In the genomic region with DNA sequence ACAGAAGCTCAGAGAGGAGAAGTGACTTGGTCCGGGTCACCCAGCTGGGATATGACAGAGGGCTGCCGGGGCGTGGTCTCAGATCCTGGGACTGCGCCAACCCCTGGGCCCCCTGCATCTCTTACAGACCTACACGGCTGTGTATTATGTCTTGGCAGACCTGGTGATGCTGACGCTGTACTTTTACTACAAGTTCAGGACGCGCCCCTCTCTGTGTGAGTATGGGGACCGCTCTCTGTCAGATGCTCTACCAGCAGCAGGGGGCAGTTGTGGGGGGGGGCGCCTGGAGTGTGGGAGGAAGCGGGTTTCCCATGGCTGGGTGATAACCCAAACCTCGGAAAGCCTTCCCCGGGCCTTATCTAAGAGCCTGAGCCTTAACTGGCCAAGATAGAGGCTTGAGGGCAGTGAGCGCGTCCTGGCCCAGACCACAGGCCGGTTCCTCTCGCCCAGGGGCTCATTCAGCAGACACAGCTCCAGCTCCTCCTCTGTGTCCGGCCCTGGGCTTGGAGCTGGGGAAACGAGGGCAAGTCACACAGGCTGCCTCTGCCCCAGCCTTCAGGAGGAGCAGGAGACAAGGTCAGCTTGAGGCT, we compare ENCODE assay signal across 1 cellular context.
A peak's percentile ranks its signal among the peaks of the same experiment; 100 is the strongest.
TF ChIP-seq lines count a peak whose summit lies in the region.

No MANE protein-coding gene starts in this region.

TF ChIP-seq in K562, 482 proteins besides CTCF, POLR2A, EP300 and RAD21 (continues in another document):
- TF ChIP-seq NR2C1 (IDR thresholded peaks at IDR 0.05) (no peak), NR2C1 (tag; IDR thresholded peaks at IDR 0.05) (no peak), TGIF2 (CRISPR knock-in tag; IDR thresholded peaks at IDR 0.05) (no peak), LEF1 (IDR thresholded peaks at IDR 0.05) (no peak), IRF9 (tag; IDR thresholded peaks at IDR 0.05) (no peak), MBD2 (IDR thresholded peaks at IDR 0.05; ENCODE audit: borderline replicate concordance, low read depth) (0 out of 2 replicates have a peak, but pooled peaks have one; percentile 41), ZNF263 (CRISPR knock-in tag; IDR thresholded peaks at IDR 0.05; ENCODE audit: borderline replicate concordance) (peak; percentile 38; the same call in 1 of the 2 replicates), ZC3H4 (CRISPR knock-in tag; IDR thresholded peaks at IDR 0.05; ENCODE audit: borderline replicate concordance) (no peak), ZNF507 (tag; conservative IDR thresholded peaks at IDR 0.05) (no peak), MCM2 (IDR thresholded peaks at IDR 0.05; ENCODE audit: low read depth) (no peak), RUNX1 (IDR thresholded peaks at IDR 0.05; ENCODE audit: low read depth) (peak; percentile 61; the same call in 1 of the 2 replicates), MYBL2 (IDR thresholded peaks at IDR 0.05; ENCODE audit: low read depth) (no peak), MYBL2 (CRISPR knock-in tag; IDR thresholded peaks at IDR 0.05; ENCODE audit: borderline replicate concordance) (no peak), ZKSCAN8 (CRISPR knock-in tag; IDR thresholded peaks at IDR 0.05) (0 out of 2 replicates have a peak, but pooled peaks have one; percentile 39), ARID2 (IDR thresholded peaks at IDR 0.05) (no peak), BRD9 (IDR thresholded peaks at IDR 0.05; ENCODE audit: low read depth, partially characterized antibody) (no peak), HCFC1 (IDR thresholded peaks at IDR 0.05; ENCODE audit: low read depth, low read length) (no peak), ZBED1 (IDR thresholded peaks at IDR 0.05) (peak; percentile 34; the same call in 1 of the 2 replicates), FOXK1 (CRISPR knock-in tag; IDR thresholded peaks at IDR 0.05; ENCODE audit: borderline replicate concordance) (no peak), SMARCA4 (IDR thresholded peaks at IDR 0.05) (peak; percentile 50; the same call in 1 of the 2 replicates), VEZF1 (CRISPR knock-in tag; IDR thresholded peaks at IDR 0.05) (peak; percentile 98), ZNF384 (IDR thresholded peaks at IDR 0.05; ENCODE audit: low read depth, low read length) (no peak), ELK1 (CRISPR knock-in tag; IDR thresholded peaks at IDR 0.05) (no peak), CBX5 (IDR thresholded peaks at IDR 0.05; ENCODE audit: borderline replicate concordance, low read depth) (0 out of 2 replicates have a peak, but pooled peaks have one; percentile 34), PURB (CRISPR knock-in tag; IDR thresholded peaks at IDR 0.05; ENCODE audit: low read depth) (no peak), RNF2 (IDR thresholded peaks at IDR 0.05) (peak; percentile 79; the same call in 1 of the 2 replicates), NFIC (IDR thresholded peaks at IDR 0.05) (peak; percentile 82), NFATC3 (IDR thresholded peaks at IDR 0.05) (no peak), TBP (optimal IDR thresholded peaks at IDR 0.05; ENCODE audit: low read depth, low read length) (peak; percentile 39), SMARCB1 (IDR thresholded peaks at IDR 0.05; ENCODE audit: insufficient read length, low read depth) (no peak), HDAC1 (IDR thresholded peaks at IDR 0.05) (no peak), TBL1XR1 (IDR thresholded peaks at IDR 0.05; ENCODE audit: low read length in 2 of 2) (peak in 1 of 2 experiments; percentile 73; a peak in 2 of 4 replicates), RCOR1 (IDR thresholded peaks at IDR 0.05; ENCODE audit: borderline replicate concordance in 1 of 2, low read depth in 2 of 2, low read length in 2 of 2) (peak in 1 of 2 experiments; percentile 95; a peak in 2 of 4 replicates), CXXC5 (CRISPR knock-in tag; IDR thresholded peaks at IDR 0.05) (peak; percentile 73), JUND (IDR thresholded peaks at IDR 0.05; ENCODE audit: borderline replicate concordance, low read depth, low read length) (peak; percentile 52; the same call in 1 of the 2 replicates), JUND (tag; IDR thresholded peaks at IDR 0.05; ENCODE audit: borderline replicate concordance, low read depth, low read length) (no peak; the same call in 2 of the 3 replicates), BRCA1 (IDR thresholded peaks at IDR 0.05) (no peak), BRCA1 (CRISPR knock-in tag; IDR thresholded peaks at IDR 0.05) (no peak), SAFB2 (IDR thresholded peaks at IDR 0.05; ENCODE audit: borderline replicate concordance, low read depth, low read length, severe bottlenecking) (no peak), POLR3G (IDR thresholded peaks at IDR 0.05; ENCODE audit: extremely low read depth, insufficient read length, insufficient replicate concordance) (no peak), ARID3B (CRISPR knock-in tag; IDR thresholded peaks at IDR 0.05; ENCODE audit: borderline replicate concordance) (no peak), ETS2 (tag; IDR thresholded peaks at IDR 0.05; ENCODE audit: borderline replicate concordance, poor library complexity, severe bottlenecking) (no peak), ZFP1 (CRISPR knock-in tag; IDR thresholded peaks at IDR 0.05) (no peak), USF1 (CRISPR knock-in tag; IDR thresholded peaks at IDR 0.05) (no peak; the same call in 1 of the 2 replicates), SRSF3 (IDR thresholded peaks at IDR 0.05; ENCODE audit: insufficient read depth, low read length) (no peak)
- TF ChIP-seq, protein P1, sequence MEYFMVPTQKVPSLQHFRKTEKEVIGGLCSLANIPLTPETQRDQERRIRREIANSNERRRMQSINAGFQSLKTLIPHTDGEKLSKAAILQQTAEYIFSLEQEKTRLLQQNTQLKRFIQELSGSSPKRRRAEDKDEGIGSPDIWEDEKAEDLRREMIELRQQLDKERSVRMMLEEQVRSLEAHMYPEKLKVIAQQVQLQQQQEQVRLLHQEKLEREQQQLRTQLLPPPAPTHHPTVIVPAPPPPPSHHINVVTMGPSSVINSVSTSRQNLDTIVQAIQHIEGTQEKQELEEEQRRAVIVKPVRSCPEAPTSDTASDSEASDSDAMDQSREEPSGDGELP (CRISPR knock-in tag; IDR thresholded peaks at IDR 0.05; ENCODE audit: borderline replicate concordance), result peak; percentile 80
- TF ChIP-seq, protein P2, sequence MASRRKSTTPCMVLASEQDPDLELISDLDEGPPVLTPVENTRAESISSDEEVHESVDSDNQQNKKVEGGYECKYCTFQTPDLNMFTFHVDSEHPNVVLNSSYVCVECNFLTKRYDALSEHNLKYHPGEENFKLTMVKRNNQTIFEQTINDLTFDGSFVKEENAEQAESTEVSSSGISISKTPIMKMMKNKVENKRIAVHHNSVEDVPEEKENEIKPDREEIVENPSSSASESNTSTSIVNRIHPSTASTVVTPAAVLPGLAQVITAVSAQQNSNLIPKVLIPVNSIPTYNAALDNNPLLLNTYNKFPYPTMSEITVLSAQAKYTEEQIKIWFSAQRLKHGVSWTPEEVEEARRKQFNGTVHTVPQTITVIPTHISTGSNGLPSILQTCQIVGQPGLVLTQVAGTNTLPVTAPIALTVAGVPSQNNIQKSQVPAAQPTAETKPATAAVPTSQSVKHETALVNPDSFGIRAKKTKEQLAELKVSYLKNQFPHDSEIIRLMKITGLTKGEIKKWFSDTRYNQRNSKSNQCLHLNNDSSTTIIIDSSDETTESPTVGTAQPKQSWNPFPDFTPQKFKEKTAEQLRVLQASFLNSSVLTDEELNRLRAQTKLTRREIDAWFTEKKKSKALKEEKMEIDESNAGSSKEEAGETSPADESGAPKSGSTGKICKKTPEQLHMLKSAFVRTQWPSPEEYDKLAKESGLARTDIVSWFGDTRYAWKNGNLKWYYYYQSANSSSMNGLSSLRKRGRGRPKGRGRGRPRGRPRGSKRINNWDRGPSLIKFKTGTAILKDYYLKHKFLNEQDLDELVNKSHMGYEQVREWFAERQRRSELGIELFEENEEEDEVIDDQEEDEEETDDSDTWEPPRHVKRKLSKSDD (conservative IDR thresholded peaks at IDR 0.05; ENCODE audit: low read length), result no peak
- TF ChIP-seq, protein P3, sequence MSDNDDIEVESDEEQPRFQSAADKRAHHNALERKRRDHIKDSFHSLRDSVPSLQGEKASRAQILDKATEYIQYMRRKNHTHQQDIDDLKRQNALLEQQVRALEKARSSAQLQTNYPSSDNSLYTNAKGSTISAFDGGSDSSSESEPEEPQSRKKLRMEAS (CRISPR knock-in tag; IDR thresholded peaks at IDR 0.05), result peak; percentile 23; the same call in 1 of the 2 replicates
- TF ChIP-seq, protein P4, sequence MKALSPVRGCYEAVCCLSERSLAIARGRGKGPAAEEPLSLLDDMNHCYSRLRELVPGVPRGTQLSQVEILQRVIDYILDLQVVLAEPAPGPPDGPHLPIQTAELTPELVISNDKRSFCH (CRISPR knock-in tag; IDR thresholded peaks at IDR 0.05), result no peak
- TF ChIP-seq, protein P4 (tag; IDR thresholded peaks at IDR 0.05), result peak; percentile 55; the same call in 1 of the 2 replicates
- TF ChIP-seq, protein P5, sequence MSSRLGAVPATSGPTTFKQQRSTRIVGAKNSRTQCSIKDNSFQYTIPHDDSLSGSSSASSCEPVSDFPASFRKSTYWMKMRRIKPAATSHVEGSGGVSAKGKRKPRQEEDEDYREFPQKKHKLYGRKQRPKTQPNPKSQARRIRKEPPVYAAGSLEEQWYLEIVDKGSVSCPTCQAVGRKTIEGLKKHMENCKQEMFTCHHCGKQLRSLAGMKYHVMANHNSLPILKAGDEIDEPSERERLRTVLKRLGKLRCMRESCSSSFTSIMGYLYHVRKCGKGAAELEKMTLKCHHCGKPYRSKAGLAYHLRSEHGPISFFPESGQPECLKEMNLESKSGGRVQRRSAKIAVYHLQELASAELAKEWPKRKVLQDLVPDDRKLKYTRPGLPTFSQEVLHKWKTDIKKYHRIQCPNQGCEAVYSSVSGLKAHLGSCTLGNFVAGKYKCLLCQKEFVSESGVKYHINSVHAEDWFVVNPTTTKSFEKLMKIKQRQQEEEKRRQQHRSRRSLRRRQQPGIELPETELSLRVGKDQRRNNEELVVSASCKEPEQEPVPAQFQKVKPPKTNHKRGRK (tag; IDR thresholded peaks at IDR 0.05), result no peak
- TF ChIP-seq, protein P6, sequence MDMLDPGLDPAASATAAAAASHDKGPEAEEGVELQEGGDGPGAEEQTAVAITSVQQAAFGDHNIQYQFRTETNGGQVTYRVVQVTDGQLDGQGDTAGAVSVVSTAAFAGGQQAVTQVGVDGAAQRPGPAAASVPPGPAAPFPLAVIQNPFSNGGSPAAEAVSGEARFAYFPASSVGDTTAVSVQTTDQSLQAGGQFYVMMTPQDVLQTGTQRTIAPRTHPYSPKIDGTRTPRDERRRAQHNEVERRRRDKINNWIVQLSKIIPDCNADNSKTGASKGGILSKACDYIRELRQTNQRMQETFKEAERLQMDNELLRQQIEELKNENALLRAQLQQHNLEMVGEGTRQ (CRISPR knock-in tag; IDR thresholded peaks at IDR 0.05), result no peak
